Comparison of ENCODE assay signal across 12 cellular contexts in genomic region chr1:91827094-91828006, GRCh38. TPM values are rescaled to one million over a fixed set of nuclear protein-coding genes. Genes with fewer than 3 reads are reported as not detected.
DNase-seq lines count a peak whose midpoint lies in the region; ATAC-seq and TF ChIP-seq lines count a peak whose summit lies in the region.
"Had no signal": no experiment of that assay in that cellular context is flagged by ENCODE, and none has a peak within 500 bp of the region (broad histone marks: within the 10 kb centered on the region; RNA-seq: fewer than 3 reads in every experiment).

No MANE protein-coding gene starts in this region.

- DNase-seq in Daoy (ENCODE audit: low read depth) (peak; percentile 19), RWPE2 (ENCODE audit: low spot score) (no peak), left cardiac atrium (peak; percentile 67), trophoblast cell (peak; percentile 85 to 88), GM13976 (ENCODE audit: low spot score) (no peak), H7 (no peak)
- no peak for DNase-seq in stimulated activated CD4-positive, alpha-beta T cell treated with anti-CD3 and anti-CD28 coated beads, Interleukin-2, amount 100 ng/mL, for 48 hours
- DNase-seq in activated CD4-positive, CD25-positive, alpha-beta regulatory T cell treated with anti-CD3 and anti-CD28 coated beads, Interleukin-2, amount 50 U/mL, for 72 hours, result no peak
- DNase-seq: activated effector memory CD4-positive, alpha-beta T cell treated with Interleukin-2 at 50 U/mL for 16 hours; DMS 273 treated with DMSO at 0.1 percent for 48 hours; H9; T-helper 9 cell had no signal

- no peaks in the 10 kb centered on the region for H3K36me3 ChIP-seq in RWPE2 (ENCODE audit: low read depth)
- no peaks in the 10 kb centered on the region for H3K36me3 ChIP-seq in trophoblast cell (ENCODE audit: control insufficient read depth in 1 of 2, insufficient read depth in 2 of 2, low read length in 2 of 2)
- H3K36me3 ChIP-seq in H7 (replicated peaks; ENCODE audit: control insufficient read depth, insufficient read depth, low read length), result no peaks in the 10 kb centered on the region

- in situ Hi-C loops in GM13976 (cut with MboI; ENCODE audit: low sequenced_read_pairs, unreplicated experiment), result no loop called here

- no peak overlapping the region for H3K9ac ChIP-seq in trophoblast cell (ENCODE audit: low read length)

- no peak overlapping the region for H3K23ac ChIP-seq in trophoblast cell (ENCODE audit: low read length)

- no peaks in the 10 kb centered on the region for H3K79me2 ChIP-seq in trophoblast cell (ENCODE audit: control insufficient read depth, insufficient read depth, low read length, poor library complexity)

- intact Hi-C loops in left cardiac atrium (cut with DNase I), result no loop called here

- no peak overlapping the region for H3K18ac ChIP-seq in trophoblast cell (ENCODE audit: low read length)

- H3K4me3 ChIP-seq in RWPE2 (ENCODE audit: severe bottlenecking), result no peak overlapping the region
- H3K4me3 ChIP-seq in trophoblast cell (ENCODE audit: low read depth, low read length), result no peak overlapping the region
- no peak overlapping the region for H3K4me3 ChIP-seq in H7 (ENCODE audit: insufficient read depth, low read depth, low read length)

- H3K14ac ChIP-seq in trophoblast cell (ENCODE audit: low read length), result no peak overlapping the region

- H2BK120ac ChIP-seq in trophoblast cell (ENCODE audit: insufficient read depth, low read length, poor library complexity), result no peak overlapping the region

- no CpG with 5 or more reads among the region's 15 CpGs for WGBS in trophoblast cell (ENCODE audit: extremely low coverage, insufficient coverage, insufficient read length)

- H3K27me3 ChIP-seq in RWPE2 (ENCODE audit: insufficient read depth, poor library complexity, severe bottlenecking) (no peaks in the 10 kb centered on the region), trophoblast cell (ENCODE audit: insufficient read depth, low read length) (no peaks in the 10 kb centered on the region), H7 (ENCODE audit: control insufficient read depth, insufficient read depth, low read length) (no peaks in the 10 kb centered on the region)

- no peak overlapping the region for H4K12ac ChIP-seq in trophoblast cell (ENCODE audit: low read depth, low read length)

- H2BK5ac ChIP-seq in trophoblast cell (ENCODE audit: low read depth, low read length, poor library complexity), result no peak overlapping the region

- H2AFZ ChIP-seq in trophoblast cell (ENCODE audit: insufficient read depth, low read length, poor library complexity), result no peak overlapping the region

- H3K9me3 ChIP-seq in RWPE2 (ENCODE audit: severe bottlenecking), result no peaks in the 10 kb centered on the region
- no peaks in the 10 kb centered on the region for H3K9me3 ChIP-seq in trophoblast cell (ENCODE audit: insufficient read depth, low read depth, low read length)

- ATAC-seq in RWPE2 (ENCODE audit: low read depth) (0 out of 3 replicates have a peak, but pooled peaks have one; percentile 14), left cardiac atrium (peak; percentile 74 to 77)

- H3K4me1 ChIP-seq in RWPE2 (ENCODE audit: insufficient read depth, poor library complexity, severe bottlenecking) (peaks cover 5% of the 10 kb centered on the region), trophoblast cell (ENCODE audit: control insufficient read depth in 1 of 2, insufficient read depth in 2 of 2, low read length in 2 of 2) (peaks cover 0 to 3% of the 10 kb centered on the region in 2 experiments)

- no peak overlapping the region for H3K27ac ChIP-seq in RWPE2 (ENCODE audit: poor library complexity, severe bottlenecking)
- H3K27ac ChIP-seq in trophoblast cell (ENCODE audit: low read depth, low read length), result no peak overlapping the region

- no peak overlapping the region for H3K4me2 ChIP-seq in trophoblast cell (ENCODE audit: low read length)

- no peak for TF ChIP-seq CTCF in RWPE2 (IDR thresholded peaks at IDR 0.05; ENCODE audit: poor library complexity, severe bottlenecking)
- TF ChIP-seq CTCF in GM13976 (IDR thresholded peaks at IDR 0.05; ENCODE audit: borderline replicate concordance, control extremely low read depth, extremely low read depth, insufficient read depth, missing control alignments), result no peak

- H3K79me1 ChIP-seq in trophoblast cell (ENCODE audit: low read length), result no peaks in the 10 kb centered on the region

- no peak overlapping the region for H3K4ac ChIP-seq in trophoblast cell (ENCODE audit: low read depth, low read length)

- H2AK5ac ChIP-seq in trophoblast cell (ENCODE audit: low read length), result no peak overlapping the region

- no peak overlapping the region for H4K91ac ChIP-seq in trophoblast cell (ENCODE audit: low read depth, low read length)

- no peak overlapping the region for H4K8ac ChIP-seq in trophoblast cell (ENCODE audit: low read depth, low read length)

- no peak overlapping the region for H2BK12ac ChIP-seq in trophoblast cell (ENCODE audit: low read length)

RNA-seq across cellular contexts. Expression of gene TGFBR3, which starts 58.6 kb away (rescaled TPM):
- total RNA-seq in Daoy (2014; rRNA removed; shearing (Covaris generic)), result 1.6 and 20.5 TPM in 2 replicates
- 10 to 100 TPM; 43.8 to 56.2 TPM for total RNA-seq in left cardiac atrium
- 9.6 and 9.9 TPM in 2 replicates for polyA plus RNA-seq in trophoblast cell (2013)
- 2.3 and 2.4 TPM in 2 replicates for total RNA-seq in H7 (2014; rRNA removed; shearing (Covaris generic))

Comparison
In these comparisons a context has a peak if more than half of its experiments do, and no peak if none do; other contexts are left out.
1. DNase-seq: peak in Daoy (single experiment), left cardiac atrium (single experiment) and trophoblast cell (2 of 2); none in RWPE2 (single experiment), GM13976 (single experiment), stimulated activated CD4-positive, alpha-beta T cell treated with anti-CD3 and anti-CD28 coated beads, Interleukin-2, amount 100 ng/mL, for 48 hours (0 of 2), H7 (single experiment) and activated CD4-positive, CD25-positive, alpha-beta regulatory T cell treated with anti-CD3 and anti-CD28 coated beads, Interleukin-2, amount 50 U/mL, for 72 hours (single experiment).